ENCODE assay signal across 8 cellular contexts in genomic region chr13:98910501-98910951, GRCh38.
DNase-seq lines count a peak whose midpoint lies in the region; ATAC-seq, FAIRE-seq and TF ChIP-seq lines count a peak whose summit lies in the region.

No MANE protein-coding gene starts in this region.

- no peak overlapping the region for H3K9ac ChIP-seq in kidney (ENCODE audit: low read length in 2 of 2)

- 71% methylated on average over 2 of the region's 2 CpGs for WGBS in suprapubic skin

- ATAC-seq in HG03520 (IDR thresholded peaks at IDR 0.05; ENCODE audit: unreplicated experiment): no peak
- ATAC-seq in HG02623 (IDR thresholded peaks at IDR 0.05; ENCODE audit: unreplicated experiment): no peak

- intact Hi-C loops in kidney (cut with DNase I): no loop called here

- FAIRE-seq in kidney (lab: Jason Lieb, UNC): no peak

- DNase-seq in Daoy (ENCODE audit: low read depth) (peak; percentile 70), NB4 (ENCODE audit: low read depth) (peak; percentile 39), amniotic epithelial cell (ENCODE audit: low read depth) (peak; percentile 67), kidney (no peak), suprapubic skin (ENCODE audit: low spot score in 2 of 2) (no peak), NCI-H1436 (lab: John Stamatoyannopoulos, UW) (no peak)

- H3K27me3 ChIP-seq in suprapubic skin: no peaks in the 10 kb centered on the region

- TF ChIP-seq CTCF in NB4 (IDR thresholded peaks at IDR 0.05; ENCODE audit: low read depth, low read length): no peak
- TF ChIP-seq CTCF in kidney (IDR thresholded peaks at IDR 0.05; ENCODE audit: borderline replicate concordance, extremely low read depth, insufficient read depth): no peak
- TF ChIP-seq CTCF in suprapubic skin (IDR thresholded peaks at IDR 0.05): no peak

- H3K9me3 ChIP-seq in kidney (ENCODE audit: control insufficient read depth in 1 of 2, low read length in 2 of 2) (no peaks in the 10 kb centered on the region), suprapubic skin (no peaks in the 10 kb centered on the region)

- TF ChIP-seq POLR2A in NB4 (IDR thresholded peaks at IDR 0.05; ENCODE audit: extremely low read depth, insufficient read length) (no peak), suprapubic skin (IDR thresholded peaks at IDR 0.05) (no peak)

- H3K27ac ChIP-seq in kidney (ENCODE audit: low read depth in 2 of 2, low read length in 2 of 2) (peak overlapping the region; percentile 5 to 81), suprapubic skin (peak overlapping the region; percentile 65)

- H3K36me3 ChIP-seq in kidney (ENCODE audit: control insufficient read depth in 1 of 2, insufficient read depth in 2 of 2, low read length in 2 of 2) (peaks cover 0 to 3% of the 10 kb centered on the region in 2 donors), suprapubic skin (peaks cover 22% of the 10 kb centered on the region)

- H3K4me3 ChIP-seq in NB4 (ENCODE audit: low read depth, low read length): no peak overlapping the region
- H3K4me3 ChIP-seq in kidney (ENCODE audit: low read length in 2 of 2): no peak overlapping the region
- no peak overlapping the region for H3K4me3 ChIP-seq in suprapubic skin

- peaks cover 0 to 6% of the 10 kb centered on the region in 2 donors for H3K4me1 ChIP-seq in kidney (ENCODE audit: control insufficient read depth in 1 of 2, insufficient read depth in 1 of 2, low read depth in 1 of 2, low read length in 2 of 2)
- H3K4me1 ChIP-seq in suprapubic skin: no peaks in the 10 kb centered on the region

- TF ChIP-seq EP300 in suprapubic skin (IDR thresholded peaks at IDR 0.05): no peak

Comparison
In these comparisons a context has a peak if more than half of its experiments do, and no peak if none do; other contexts are left out.
1. DNase-seq: peak in Daoy (single experiment), NB4 (single experiment) and amniotic epithelial cell (single experiment); none in kidney (single experiment), suprapubic skin (0 of 2) and NCI-H1436 (single experiment).